Comparison of ENCODE assay signal across 24 cellular contexts in the genomic region with DNA sequence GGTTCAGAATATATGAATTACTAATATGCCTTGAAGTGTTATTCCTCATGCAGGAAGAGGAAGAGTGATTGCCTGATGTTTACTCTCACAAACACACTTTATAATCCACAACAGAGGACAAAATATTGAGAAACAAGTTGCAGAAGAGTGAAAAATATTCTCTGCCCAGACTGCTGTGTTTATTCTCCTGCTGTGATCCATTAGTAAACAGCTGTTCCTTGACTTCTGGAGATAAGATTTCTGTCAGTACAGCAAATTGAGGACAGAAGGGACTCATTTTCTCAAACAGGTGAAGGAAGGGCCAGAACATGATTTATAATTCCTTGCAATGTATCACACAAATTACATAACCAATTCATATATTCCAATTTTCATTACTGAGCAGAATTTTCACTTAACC.
DNase-seq lines count a peak whose midpoint lies in the region; ATAC-seq lines count a peak whose summit lies in the region.
"Had no signal": no experiment of that assay in that cellular context is flagged by ENCODE, and none has a peak within 500 bp of the region (broad histone marks: within the 10 kb centered on the region; RNA-seq: fewer than 3 reads in every experiment).

No MANE protein-coding gene starts in this region.

- ATAC-seq in HG02678 (IDR thresholded peaks at IDR 0.05; ENCODE audit: unreplicated experiment) (no peak), HG02588 (IDR thresholded peaks at IDR 0.05; ENCODE audit: unreplicated experiment) (no peak)
- ATAC-seq: A549, HCT116, PC-3, T-cell had no signal

- peak; percentile 24 for DNase-seq in DMS 273 treated with DMSO at 0.1 percent for 48 hours (lab: John Stamatoyannopoulos, UW)
- DNase-seq in NCI-H2171 (lab: John Stamatoyannopoulos, UW) = peak; percentile 15
- DNase-seq in amniotic epithelial cell (ENCODE audit: low read depth) = peak; percentile 12
- DNase-seq in pons (ENCODE audit: low spot score) = peak; percentile 16
- no peak for DNase-seq in NCI-H345 (lab: John Stamatoyannopoulos, UW)
- DNase-seq: AML-193; CD4-positive, alpha-beta T cell; COR-L47; DMS79 treated with DMSO at 0.1 percent for 48 hours; GF-D8; NCI-H1092; NCI-H1436; NCI-H187; NCI-H2081 treated with DMSO at 0.1 percent for 48 hours; NCI-H226; NCI-H510A treated with DMSO at 0.1 percent for 48 hours; NCI-H82; NK-92 treated with Interleukin-12 subunit alpha and Interleukin-12 subunit beta, amount 100 ng/mL, for 24 hours; PC-3; T-cell had no signal
